Comparison of ENCODE assay signal across 1 cellular context in the genomic region with DNA sequence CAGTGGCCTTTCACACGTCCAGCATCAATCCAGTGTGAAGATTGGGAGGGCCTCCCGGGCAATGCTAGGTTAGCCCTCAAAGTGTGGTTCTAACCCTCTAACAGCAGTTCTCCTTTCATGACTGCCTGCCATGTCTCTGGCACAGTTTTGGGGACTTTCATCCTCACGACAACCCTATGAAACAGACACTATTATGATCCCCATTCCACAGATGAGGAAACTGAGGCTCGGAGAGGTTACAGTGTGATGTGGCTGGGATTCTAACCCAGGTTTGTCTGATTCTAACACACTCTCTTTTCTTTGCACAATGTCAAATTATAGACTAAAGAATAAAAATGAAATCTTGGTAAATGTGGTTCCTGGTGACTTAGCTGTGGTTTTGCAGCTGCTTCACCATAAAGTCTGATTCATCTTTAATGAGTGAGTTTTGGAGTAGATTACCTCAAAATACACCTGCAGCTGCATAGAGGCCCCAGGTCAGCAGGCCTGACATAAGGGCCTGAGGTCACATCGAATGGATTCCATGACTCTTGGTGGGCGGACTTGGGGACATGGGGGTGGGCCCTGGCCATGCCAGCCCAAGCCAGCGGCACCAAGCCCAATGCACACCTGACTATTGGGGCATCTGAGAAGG.
TF ChIP-seq lines count a peak whose summit lies in the region.

No MANE protein-coding gene starts in this region.

TF ChIP-seq in WTC11, 78 proteins besides CTCF, POLR2A, EP300 and RAD21 (continued from another document):
- TF ChIP-seq, protein P1, sequence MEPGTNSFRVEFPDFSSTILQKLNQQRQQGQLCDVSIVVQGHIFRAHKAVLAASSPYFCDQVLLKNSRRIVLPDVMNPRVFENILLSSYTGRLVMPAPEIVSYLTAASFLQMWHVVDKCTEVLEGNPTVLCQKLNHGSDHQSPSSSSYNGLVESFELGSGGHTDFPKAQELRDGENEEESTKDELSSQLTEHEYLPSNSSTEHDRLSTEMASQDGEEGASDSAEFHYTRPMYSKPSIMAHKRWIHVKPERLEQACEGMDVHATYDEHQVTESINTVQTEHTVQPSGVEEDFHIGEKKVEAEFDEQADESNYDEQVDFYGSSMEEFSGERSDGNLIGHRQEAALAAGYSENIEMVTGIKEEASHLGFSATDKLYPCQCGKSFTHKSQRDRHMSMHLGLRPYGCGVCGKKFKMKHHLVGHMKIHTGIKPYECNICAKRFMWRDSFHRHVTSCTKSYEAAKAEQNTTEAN (CRISPR knock-in tag; IDR thresholded peaks at IDR 0.05): no peak
- TF ChIP-seq SP1 (CRISPR knock-in tag; conservative IDR thresholded peaks at IDR 0.05): no peak
- TF ChIP-seq, protein P2, sequence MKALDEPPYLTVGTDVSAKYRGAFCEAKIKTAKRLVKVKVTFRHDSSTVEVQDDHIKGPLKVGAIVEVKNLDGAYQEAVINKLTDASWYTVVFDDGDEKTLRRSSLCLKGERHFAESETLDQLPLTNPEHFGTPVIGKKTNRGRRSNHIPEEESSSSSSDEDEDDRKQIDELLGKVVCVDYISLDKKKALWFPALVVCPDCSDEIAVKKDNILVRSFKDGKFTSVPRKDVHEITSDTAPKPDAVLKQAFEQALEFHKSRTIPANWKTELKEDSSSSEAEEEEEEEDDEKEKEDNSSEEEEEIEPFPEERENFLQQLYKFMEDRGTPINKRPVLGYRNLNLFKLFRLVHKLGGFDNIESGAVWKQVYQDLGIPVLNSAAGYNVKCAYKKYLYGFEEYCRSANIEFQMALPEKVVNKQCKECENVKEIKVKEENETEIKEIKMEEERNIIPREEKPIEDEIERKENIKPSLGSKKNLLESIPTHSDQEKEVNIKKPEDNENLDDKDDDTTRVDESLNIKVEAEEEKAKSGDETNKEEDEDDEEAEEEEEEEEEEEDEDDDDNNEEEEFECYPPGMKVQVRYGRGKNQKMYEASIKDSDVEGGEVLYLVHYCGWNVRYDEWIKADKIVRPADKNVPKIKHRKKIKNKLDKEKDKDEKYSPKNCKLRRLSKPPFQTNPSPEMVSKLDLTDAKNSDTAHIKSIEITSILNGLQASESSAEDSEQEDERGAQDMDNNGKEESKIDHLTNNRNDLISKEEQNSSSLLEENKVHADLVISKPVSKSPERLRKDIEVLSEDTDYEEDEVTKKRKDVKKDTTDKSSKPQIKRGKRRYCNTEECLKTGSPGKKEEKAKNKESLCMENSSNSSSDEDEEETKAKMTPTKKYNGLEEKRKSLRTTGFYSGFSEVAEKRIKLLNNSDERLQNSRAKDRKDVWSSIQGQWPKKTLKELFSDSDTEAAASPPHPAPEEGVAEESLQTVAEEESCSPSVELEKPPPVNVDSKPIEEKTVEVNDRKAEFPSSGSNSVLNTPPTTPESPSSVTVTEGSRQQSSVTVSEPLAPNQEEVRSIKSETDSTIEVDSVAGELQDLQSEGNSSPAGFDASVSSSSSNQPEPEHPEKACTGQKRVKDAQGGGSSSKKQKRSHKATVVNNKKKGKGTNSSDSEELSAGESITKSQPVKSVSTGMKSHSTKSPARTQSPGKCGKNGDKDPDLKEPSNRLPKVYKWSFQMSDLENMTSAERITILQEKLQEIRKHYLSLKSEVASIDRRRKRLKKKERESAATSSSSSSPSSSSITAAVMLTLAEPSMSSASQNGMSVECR (CRISPR knock-in tag; IDR thresholded peaks at IDR 0.05; ENCODE audit: borderline replicate concordance): no peak
- no peak for TF ChIP-seq ZNF396 (CRISPR knock-in tag; IDR thresholded peaks at IDR 0.05; ENCODE audit: borderline replicate concordance)
- TF ChIP-seq SOX15 (CRISPR knock-in tag; IDR thresholded peaks at IDR 0.05): no peak
- TF ChIP-seq, protein P3, sequence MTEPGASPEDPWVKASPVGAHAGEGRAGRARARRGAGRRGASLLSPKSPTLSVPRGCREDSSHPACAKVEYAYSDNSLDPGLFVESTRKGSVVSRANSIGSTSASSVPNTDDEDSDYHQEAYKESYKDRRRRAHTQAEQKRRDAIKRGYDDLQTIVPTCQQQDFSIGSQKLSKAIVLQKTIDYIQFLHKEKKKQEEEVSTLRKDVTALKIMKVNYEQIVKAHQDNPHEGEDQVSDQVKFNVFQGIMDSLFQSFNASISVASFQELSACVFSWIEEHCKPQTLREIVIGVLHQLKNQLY (CRISPR knock-in tag; IDR thresholded peaks at IDR 0.05): no peak
- TF ChIP-seq ZNF317 (CRISPR knock-in tag; IDR thresholded peaks at IDR 0.05; ENCODE audit: borderline replicate concordance, low read depth): no peak
- TF ChIP-seq TEAD4 (CRISPR knock-in tag; IDR thresholded peaks at IDR 0.05): no peak
- TF ChIP-seq, protein P4, sequence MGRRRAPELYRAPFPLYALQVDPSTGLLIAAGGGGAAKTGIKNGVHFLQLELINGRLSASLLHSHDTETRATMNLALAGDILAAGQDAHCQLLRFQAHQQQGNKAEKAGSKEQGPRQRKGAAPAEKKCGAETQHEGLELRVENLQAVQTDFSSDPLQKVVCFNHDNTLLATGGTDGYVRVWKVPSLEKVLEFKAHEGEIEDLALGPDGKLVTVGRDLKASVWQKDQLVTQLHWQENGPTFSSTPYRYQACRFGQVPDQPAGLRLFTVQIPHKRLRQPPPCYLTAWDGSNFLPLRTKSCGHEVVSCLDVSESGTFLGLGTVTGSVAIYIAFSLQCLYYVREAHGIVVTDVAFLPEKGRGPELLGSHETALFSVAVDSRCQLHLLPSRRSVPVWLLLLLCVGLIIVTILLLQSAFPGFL (CRISPR knock-in tag; IDR thresholded peaks at IDR 0.05; ENCODE audit: borderline replicate concordance): no peak
- no peak for TF ChIP-seq ATF1 (CRISPR knock-in tag; IDR thresholded peaks at IDR 0.05)
- TF ChIP-seq, protein P5, sequence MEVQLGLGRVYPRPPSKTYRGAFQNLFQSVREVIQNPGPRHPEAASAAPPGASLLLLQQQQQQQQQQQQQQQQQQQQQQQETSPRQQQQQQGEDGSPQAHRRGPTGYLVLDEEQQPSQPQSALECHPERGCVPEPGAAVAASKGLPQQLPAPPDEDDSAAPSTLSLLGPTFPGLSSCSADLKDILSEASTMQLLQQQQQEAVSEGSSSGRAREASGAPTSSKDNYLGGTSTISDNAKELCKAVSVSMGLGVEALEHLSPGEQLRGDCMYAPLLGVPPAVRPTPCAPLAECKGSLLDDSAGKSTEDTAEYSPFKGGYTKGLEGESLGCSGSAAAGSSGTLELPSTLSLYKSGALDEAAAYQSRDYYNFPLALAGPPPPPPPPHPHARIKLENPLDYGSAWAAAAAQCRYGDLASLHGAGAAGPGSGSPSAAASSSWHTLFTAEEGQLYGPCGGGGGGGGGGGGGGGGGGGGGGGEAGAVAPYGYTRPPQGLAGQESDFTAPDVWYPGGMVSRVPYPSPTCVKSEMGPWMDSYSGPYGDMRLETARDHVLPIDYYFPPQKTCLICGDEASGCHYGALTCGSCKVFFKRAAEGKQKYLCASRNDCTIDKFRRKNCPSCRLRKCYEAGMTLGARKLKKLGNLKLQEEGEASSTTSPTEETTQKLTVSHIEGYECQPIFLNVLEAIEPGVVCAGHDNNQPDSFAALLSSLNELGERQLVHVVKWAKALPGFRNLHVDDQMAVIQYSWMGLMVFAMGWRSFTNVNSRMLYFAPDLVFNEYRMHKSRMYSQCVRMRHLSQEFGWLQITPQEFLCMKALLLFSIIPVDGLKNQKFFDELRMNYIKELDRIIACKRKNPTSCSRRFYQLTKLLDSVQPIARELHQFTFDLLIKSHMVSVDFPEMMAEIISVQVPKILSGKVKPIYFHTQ (CRISPR knock-in tag; IDR thresholded peaks at IDR 0.05): no peak
- TF ChIP-seq NFE2L1 (CRISPR knock-in tag; IDR thresholded peaks at IDR 0.05): no peak
- no peak for TF ChIP-seq SMAD3 (CRISPR knock-in tag; IDR thresholded peaks at IDR 0.05; ENCODE audit: borderline replicate concordance)
- TF ChIP-seq, protein P6, sequence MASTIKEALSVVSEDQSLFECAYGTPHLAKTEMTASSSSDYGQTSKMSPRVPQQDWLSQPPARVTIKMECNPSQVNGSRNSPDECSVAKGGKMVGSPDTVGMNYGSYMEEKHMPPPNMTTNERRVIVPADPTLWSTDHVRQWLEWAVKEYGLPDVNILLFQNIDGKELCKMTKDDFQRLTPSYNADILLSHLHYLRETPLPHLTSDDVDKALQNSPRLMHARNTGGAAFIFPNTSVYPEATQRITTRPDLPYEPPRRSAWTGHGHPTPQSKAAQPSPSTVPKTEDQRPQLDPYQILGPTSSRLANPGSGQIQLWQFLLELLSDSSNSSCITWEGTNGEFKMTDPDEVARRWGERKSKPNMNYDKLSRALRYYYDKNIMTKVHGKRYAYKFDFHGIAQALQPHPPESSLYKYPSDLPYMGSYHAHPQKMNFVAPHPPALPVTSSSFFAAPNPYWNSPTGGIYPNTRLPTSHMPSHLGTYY (CRISPR knock-in tag; IDR thresholded peaks at IDR 0.05): no peak
- TF ChIP-seq, protein P7, sequence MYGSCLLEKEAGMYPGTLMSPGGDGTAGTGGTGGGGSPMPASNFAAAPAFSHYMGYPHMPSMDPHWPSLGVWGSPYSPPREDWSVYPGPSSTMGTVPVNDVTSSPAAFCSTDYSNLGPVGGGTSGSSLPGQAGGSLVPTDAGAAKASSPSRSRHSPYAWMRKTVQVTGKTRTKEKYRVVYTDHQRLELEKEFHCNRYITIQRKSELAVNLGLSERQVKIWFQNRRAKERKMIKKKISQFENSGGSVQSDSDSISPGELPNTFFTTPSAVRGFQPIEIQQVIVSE (CRISPR knock-in tag; IDR thresholded peaks at IDR 0.05; ENCODE audit: borderline replicate concordance): no peak
- TF ChIP-seq, protein P8, sequence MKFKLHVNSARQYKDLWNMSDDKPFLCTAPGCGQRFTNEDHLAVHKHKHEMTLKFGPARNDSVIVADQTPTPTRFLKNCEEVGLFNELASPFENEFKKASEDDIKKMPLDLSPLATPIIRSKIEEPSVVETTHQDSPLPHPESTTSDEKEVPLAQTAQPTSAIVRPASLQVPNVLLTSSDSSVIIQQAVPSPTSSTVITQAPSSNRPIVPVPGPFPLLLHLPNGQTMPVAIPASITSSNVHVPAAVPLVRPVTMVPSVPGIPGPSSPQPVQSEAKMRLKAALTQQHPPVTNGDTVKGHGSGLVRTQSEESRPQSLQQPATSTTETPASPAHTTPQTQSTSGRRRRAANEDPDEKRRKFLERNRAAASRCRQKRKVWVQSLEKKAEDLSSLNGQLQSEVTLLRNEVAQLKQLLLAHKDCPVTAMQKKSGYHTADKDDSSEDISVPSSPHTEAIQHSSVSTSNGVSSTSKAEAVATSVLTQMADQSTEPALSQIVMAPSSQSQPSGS (CRISPR knock-in tag; IDR thresholded peaks at IDR 0.05; ENCODE audit: borderline replicate concordance, low read depth): no peak
- TF ChIP-seq, protein P9, sequence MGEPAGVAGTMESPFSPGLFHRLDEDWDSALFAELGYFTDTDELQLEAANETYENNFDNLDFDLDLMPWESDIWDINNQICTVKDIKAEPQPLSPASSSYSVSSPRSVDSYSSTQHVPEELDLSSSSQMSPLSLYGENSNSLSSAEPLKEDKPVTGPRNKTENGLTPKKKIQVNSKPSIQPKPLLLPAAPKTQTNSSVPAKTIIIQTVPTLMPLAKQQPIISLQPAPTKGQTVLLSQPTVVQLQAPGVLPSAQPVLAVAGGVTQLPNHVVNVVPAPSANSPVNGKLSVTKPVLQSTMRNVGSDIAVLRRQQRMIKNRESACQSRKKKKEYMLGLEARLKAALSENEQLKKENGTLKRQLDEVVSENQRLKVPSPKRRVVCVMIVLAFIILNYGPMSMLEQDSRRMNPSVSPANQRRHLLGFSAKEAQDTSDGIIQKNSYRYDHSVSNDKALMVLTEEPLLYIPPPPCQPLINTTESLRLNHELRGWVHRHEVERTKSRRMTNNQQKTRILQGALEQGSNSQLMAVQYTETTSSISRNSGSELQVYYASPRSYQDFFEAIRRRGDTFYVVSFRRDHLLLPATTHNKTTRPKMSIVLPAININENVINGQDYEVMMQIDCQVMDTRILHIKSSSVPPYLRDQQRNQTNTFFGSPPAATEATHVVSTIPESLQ (CRISPR knock-in tag; IDR thresholded peaks at IDR 0.05): no peak
- no peak for TF ChIP-seq ZNF121 (CRISPR knock-in tag; IDR thresholded peaks at IDR 0.05)
TF ChIP-seq in WTC11: peak in this region for 0.
